In the genomic region with DNA sequence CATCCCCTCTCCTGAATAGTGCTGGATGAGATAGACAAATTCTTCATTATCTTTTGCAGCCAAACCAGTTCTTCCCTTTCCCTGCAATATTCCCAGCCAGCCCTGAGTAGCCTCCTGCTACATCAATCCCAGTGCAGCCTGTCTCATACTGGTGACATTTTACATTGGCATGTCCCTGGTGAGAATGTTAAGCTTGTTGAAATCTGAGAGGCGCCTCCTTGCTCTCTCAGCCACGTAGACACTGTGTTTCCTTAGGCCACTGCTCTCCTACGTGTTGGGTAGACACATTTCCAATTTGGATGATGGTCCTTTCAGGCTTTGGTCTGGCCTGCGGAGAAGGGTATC, we compare ENCODE assay signal across 1 cellular context.
TF ChIP-seq lines count a peak whose summit lies in the region.

No MANE protein-coding gene starts in this region.

TF ChIP-seq in SK-N-SH treated with all-trans-retinoic acid at 6 μM for 48 hours, 23 proteins besides CTCF, POLR2A, EP300 and RAD21 (continued from another document):
- TF ChIP-seq, protein P1, sequence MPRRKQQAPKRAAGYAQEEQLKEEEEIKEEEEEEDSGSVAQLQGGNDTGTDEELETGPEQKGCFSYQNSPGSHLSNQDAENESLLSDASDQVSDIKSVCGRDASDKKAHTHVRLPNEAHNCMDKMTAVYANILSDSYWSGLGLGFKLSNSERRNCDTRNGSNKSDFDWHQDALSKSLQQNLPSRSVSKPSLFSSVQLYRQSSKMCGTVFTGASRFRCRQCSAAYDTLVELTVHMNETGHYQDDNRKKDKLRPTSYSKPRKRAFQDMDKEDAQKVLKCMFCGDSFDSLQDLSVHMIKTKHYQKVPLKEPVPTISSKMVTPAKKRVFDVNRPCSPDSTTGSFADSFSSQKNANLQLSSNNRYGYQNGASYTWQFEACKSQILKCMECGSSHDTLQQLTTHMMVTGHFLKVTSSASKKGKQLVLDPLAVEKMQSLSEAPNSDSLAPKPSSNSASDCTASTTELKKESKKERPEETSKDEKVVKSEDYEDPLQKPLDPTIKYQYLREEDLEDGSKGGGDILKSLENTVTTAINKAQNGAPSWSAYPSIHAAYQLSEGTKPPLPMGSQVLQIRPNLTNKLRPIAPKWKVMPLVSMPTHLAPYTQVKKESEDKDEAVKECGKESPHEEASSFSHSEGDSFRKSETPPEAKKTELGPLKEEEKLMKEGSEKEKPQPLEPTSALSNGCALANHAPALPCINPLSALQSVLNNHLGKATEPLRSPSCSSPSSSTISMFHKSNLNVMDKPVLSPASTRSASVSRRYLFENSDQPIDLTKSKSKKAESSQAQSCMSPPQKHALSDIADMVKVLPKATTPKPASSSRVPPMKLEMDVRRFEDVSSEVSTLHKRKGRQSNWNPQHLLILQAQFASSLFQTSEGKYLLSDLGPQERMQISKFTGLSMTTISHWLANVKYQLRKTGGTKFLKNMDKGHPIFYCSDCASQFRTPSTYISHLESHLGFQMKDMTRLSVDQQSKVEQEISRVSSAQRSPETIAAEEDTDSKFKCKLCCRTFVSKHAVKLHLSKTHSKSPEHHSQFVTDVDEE (CRISPR knock-in tag; IDR thresholded peaks at IDR 0.05), result no peak
- TF ChIP-seq RARB (CRISPR knock-in tag; IDR thresholded peaks at IDR 0.05) (no peak), SNAI2 (CRISPR knock-in tag; IDR thresholded peaks at IDR 0.05) (no peak), ZC3H10 (CRISPR knock-in tag; IDR thresholded peaks at IDR 0.05) (no peak), GLIS3 (CRISPR knock-in tag; IDR thresholded peaks at IDR 0.05) (no peak)
- TF ChIP-seq, protein P2, sequence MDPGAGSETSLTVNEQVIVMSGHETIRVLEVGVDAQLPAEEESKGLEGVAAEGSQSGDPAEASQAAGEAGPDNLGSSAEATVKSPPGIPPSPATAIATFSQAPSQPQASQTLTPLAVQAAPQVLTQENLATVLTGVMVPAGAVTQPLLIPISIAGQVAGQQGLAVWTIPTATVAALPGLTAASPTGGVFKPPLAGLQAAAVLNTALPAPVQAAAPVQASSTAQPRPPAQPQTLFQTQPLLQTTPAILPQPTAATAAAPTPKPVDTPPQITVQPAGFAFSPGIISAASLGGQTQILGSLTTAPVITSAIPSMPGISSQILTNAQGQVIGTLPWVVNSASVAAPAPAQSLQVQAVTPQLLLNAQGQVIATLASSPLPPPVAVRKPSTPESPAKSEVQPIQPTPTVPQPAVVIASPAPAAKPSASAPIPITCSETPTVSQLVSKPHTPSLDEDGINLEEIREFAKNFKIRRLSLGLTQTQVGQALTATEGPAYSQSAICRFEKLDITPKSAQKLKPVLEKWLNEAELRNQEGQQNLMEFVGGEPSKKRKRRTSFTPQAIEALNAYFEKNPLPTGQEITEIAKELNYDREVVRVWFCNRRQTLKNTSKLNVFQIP (CRISPR knock-in tag; IDR thresholded peaks at IDR 0.05; ENCODE audit: borderline replicate concordance, low read depth), result no peak
TF ChIP-seq in SK-N-SH treated with all-trans-retinoic acid at 6 μM for 48 hours: peak in this region for 0.
